Comparison of ENCODE assay signal across 10 cellular contexts in genomic region chr22:44329179-44329796, GRCh38. TPM values are rescaled to one million over a fixed set of nuclear protein-coding genes. Genes with fewer than 3 reads are reported as not detected.
DNase-seq lines count a peak whose midpoint lies in the region; ATAC-seq and TF ChIP-seq lines count a peak whose summit lies in the region.
"Had no signal": no experiment of that assay in that cellular context is flagged by ENCODE, and none has a peak within 500 bp of the region (broad histone marks: within the 10 kb centered on the region; RNA-seq: fewer than 3 reads in every experiment).

No MANE protein-coding gene starts in this region.

- H3K9me3 ChIP-seq in suprapubic skin = no peaks in the 10 kb centered on the region
- H3K9me3 ChIP-seq: lower lobe of right lung had no signal

- peaks cover 0 to 9% (median 6%) of the 10 kb centered on the region in 7 donors for H3K9me3 Mint-ChIP-seq in CD14-positive monocyte
- H3K9me3 Mint-ChIP-seq in central memory CD8-positive, alpha-beta T cell = no peaks in the 10 kb centered on the region

- H3K36me3 Mint-ChIP-seq in CD14-positive monocyte = peaks cover 3% of the 10 kb centered on the region in 2 donors
- peaks cover 3% of the 10 kb centered on the region for H3K36me3 Mint-ChIP-seq in central memory CD8-positive, alpha-beta T cell (ENCODE audit: insufficient read depth)

- peaks cover 30% of the 10 kb centered on the region for H3K4me1 Mint-ChIP-seq in CD14-positive monocyte
- peaks cover 26% of the 10 kb centered on the region for H3K4me1 Mint-ChIP-seq in central memory CD8-positive, alpha-beta T cell

- TF ChIP-seq CTCF in CD14-positive monocyte (IDR thresholded peaks at IDR 0.05) (no peak), suprapubic skin (IDR thresholded peaks at IDR 0.05) (no peak)

- H3K27me3 Mint-ChIP-seq in CD14-positive monocyte (ENCODE audit: low read depth in 3 of 3) = peaks cover 51 to 62% (median 53%) of the 10 kb centered on the region in 3 donors
- peaks cover 47% of the 10 kb centered on the region for H3K27me3 Mint-ChIP-seq in central memory CD8-positive, alpha-beta T cell

- H3K4me1 ChIP-seq in suprapubic skin = peaks cover 31% of the 10 kb centered on the region

- 64% methylated on average over 16 of the region's 17 CpGs for WGBS in suprapubic skin

- H3K36me3 ChIP-seq in suprapubic skin = no peaks in the 10 kb centered on the region
- H3K36me3 ChIP-seq: lower lobe of right lung had no signal

- intact Hi-C loops in CD14-positive monocyte (cut with micrococcal nuclease) (no loop called here), Right ventricle myocardium inferior (cut with DNase I) (loop anchor here (10.0 kb wide), 1 partner anchor 334 kb away; no protein-coding TSS in a partner anchor)

- TF ChIP-seq POLR2A in suprapubic skin (IDR thresholded peaks at IDR 0.05) = no peak

- DNase-seq in CD14-positive monocyte (ENCODE audit: low spot score) (no peak), suprapubic skin (ENCODE audit: low spot score in 2 of 2) (no peak), AG20443 (ENCODE audit: low spot score) (no peak), Right ventricle myocardium inferior (ENCODE audit: missing footprints) (no peak)
- DNase-seq in central memory CD8-positive, alpha-beta T cell (ENCODE audit: low spot score in 2 of 2) = no peak
- DNase-seq in activated CD4-positive, CD25-positive, alpha-beta regulatory T cell (lab: John Stamatoyannopoulos, UW) = no peak
- DNase-seq: lower lobe of right lung had no signal

- peak overlapping the region; percentile 12 to 80 for H3K4me3 Mint-ChIP-seq in CD14-positive monocyte
- H3K4me3 Mint-ChIP-seq in central memory CD8-positive, alpha-beta T cell = peak overlapping the region; percentile 5

- no peak overlapping the region for H3K27ac ChIP-seq in suprapubic skin
- H3K27ac ChIP-seq: lower lobe of right lung had no signal

- peak overlapping the region in 1 of 7 donors; percentile 43 for H3K27ac Mint-ChIP-seq in CD14-positive monocyte
- no peak overlapping the region for H3K27ac Mint-ChIP-seq in central memory CD8-positive, alpha-beta T cell (ENCODE audit: low read depth)

- ATAC-seq in GM19351 (IDR thresholded peaks at IDR 0.05; ENCODE audit: unreplicated experiment) (peak; percentile 70), HG03457 (IDR thresholded peaks at IDR 0.05; ENCODE audit: unreplicated experiment) (peak; percentile 64), Right ventricle myocardium inferior (no peak)
- ATAC-seq in central memory CD8-positive, alpha-beta T cell (replicated peaks; ENCODE audit: extremely low read depth, poor library complexity, severe bottlenecking) = no peak

- no peak overlapping the region for H3K4me3 ChIP-seq in suprapubic skin
- H3K4me3 ChIP-seq: lower lobe of right lung had no signal

- no peak for TF ChIP-seq EP300 in suprapubic skin (IDR thresholded peaks at IDR 0.05)

- peaks cover 64% of the 10 kb centered on the region for H3K27me3 ChIP-seq in suprapubic skin

RNA-seq across cellular contexts. Expression of gene SHISAL1, which starts 16.5 kb away (rescaled TPM):
- not detected for polyA plus RNA-seq in CD14-positive monocyte
- under 1 TPM; 0.17 to 0.89 (median 0.22) TPM for total RNA-seq in suprapubic skin
- total RNA-seq in Right ventricle myocardium inferior = 1.5 TPM
- total RNA-seq: activated CD8-positive, alpha-beta memory T cell treated with anti-CD3 and anti-CD28 coated beads for 36 hours had no signal

Comparison
In these comparisons a context has a peak if more than half of its experiments do, and no peak if none do; other contexts are left out.
1. ATAC-seq: peak in GM19351 (single experiment) and HG03457 (single experiment); none in central memory CD8-positive, alpha-beta T cell (single experiment) and Right ventricle myocardium inferior (single experiment).